In the genomic region with DNA sequence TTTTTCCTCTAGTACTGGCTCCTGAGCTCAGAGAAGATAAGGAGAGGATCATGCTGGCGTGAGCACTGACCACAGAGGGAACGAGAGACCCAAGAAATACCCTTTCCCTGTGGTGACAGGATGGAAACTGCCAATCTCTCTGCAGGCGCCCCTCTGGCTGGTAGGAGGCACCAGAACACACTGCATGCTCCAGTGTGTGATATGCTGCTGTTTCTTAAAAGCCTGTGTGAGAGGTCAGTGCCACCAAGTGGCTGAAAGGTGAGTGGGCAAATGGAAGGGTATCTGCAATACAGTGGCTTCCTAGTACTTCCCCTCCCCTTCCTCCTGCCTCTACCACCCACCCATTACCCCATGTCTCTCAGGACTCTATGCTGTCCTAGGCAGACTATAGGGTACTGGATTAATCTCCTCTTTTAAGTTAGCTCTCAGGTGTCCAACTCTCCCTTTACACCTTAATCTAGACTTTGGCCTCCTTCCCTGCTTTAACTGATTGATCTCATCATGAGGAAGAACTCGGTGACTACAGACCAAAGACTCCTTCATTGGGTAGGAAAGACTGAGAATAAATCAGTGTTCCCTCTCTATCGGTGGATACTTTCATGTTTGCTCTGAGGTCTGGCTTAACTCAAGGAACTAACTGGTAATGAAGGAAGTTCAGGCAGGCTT, we compare ENCODE assay signal across 8 cellular contexts.
DNase-seq lines count a peak whose midpoint lies in the region; ATAC-seq and TF ChIP-seq lines count a peak whose summit lies in the region.

No MANE protein-coding gene starts in this region.

- no peak overlapping the region for H3K27ac ChIP-seq in HCT116 (ENCODE audit: low read depth, low read length)

- H3K9ac ChIP-seq in HCT116 (ENCODE audit: low read length) = no peak overlapping the region

- ATAC-seq in HCT116 (peak; percentile 99), T-cell (replicated peaks in 1 of 4) (peak in 3 of 4 experiments; percentile 26 to 59 (median 47)), left ventricle myocardium superior (peak; percentile 92)
- peak; percentile 66 for ATAC-seq in stimulated activated effector memory CD8-positive, alpha-beta T cell treated with anti-CD3 and anti-CD28 coated beads, Interleukin-12 subunit alpha, Interleukin-12 subunit beta, amount 100 ng/mL, for 72 hours
- no peak for ATAC-seq in activated T-helper 17 cell treated with anti-CD3 and anti-CD28 coated beads, Interleukin-2, amount 50 U/mL, for 72 hours (replicated peaks)

- BruUV-seq in HCT116 (replicated peaks; lab: Mats Ljungman, UMichigan) = no TSS peak

- no peaks in the 10 kb centered on the region for H3K4me1 ChIP-seq in HCT116 (ENCODE audit: control insufficient read depth in 1 of 2, insufficient read depth in 2 of 2, low read length in 2 of 2)

- H3K9me2 ChIP-seq in HCT116 (ENCODE audit: insufficient read depth) = no peaks in the 10 kb centered on the region

- H3K4me3 Mint-ChIP-seq in T-cell = no peak overlapping the region
- no peak overlapping the region for H3K4me3 Mint-ChIP-seq in stimulated activated effector memory CD8-positive, alpha-beta T cell treated with anti-CD3 and anti-CD28 coated beads, Interleukin-12 subunit alpha, Interleukin-12 subunit beta, amount 100 ng/mL, for 72 hours
- H3K4me3 Mint-ChIP-seq in activated T-helper 17 cell treated with anti-CD3 and anti-CD28 coated beads, Interleukin-2, amount 50 U/mL, for 72 hours = no peak overlapping the region

- peaks cover 14 to 41% of the 10 kb centered on the region in 2 donors for H3K27me3 Mint-ChIP-seq in T-cell
- H3K27me3 Mint-ChIP-seq in activated T-helper 17 cell treated with anti-CD3 and anti-CD28 coated beads, Interleukin-2, amount 50 U/mL, for 72 hours = peaks cover 27% of the 10 kb centered on the region

- DNase-seq in A172 (ENCODE audit: low spot score) = peak; percentile 57
- peak; percentile 35 for DNase-seq in GM12864 (ENCODE audit: low read depth)
- DNase-seq in HCT116 (ENCODE audit: low read depth, low spot score) = peak; percentile 64
- DNase-seq in LNCaP clone FGC (ENCODE audit: low read depth) = peak; percentile 58
- DNase-seq in T-cell = peak in 3 of 34 experiments; percentile 1 to 5 (median 1)
- peak; percentile 27 for DNase-seq in left ventricle myocardium superior
- DNase-seq in stimulated activated effector memory CD8-positive, alpha-beta T cell treated with anti-CD3 and anti-CD28 coated beads, Interleukin-12 subunit alpha, Interleukin-12 subunit beta, amount 100 ng/mL, for 72 hours (ENCODE audit: low spot score in 2 of 2) = no peak

- H3K36me3 ChIP-seq in HCT116 (ENCODE audit: control insufficient read depth in 1 of 2, insufficient read depth in 2 of 2, low read length in 2 of 2) = no peaks in the 10 kb centered on the region

- H3K27ac Mint-ChIP-seq in T-cell = no peak overlapping the region
- no peak overlapping the region for H3K27ac Mint-ChIP-seq in stimulated activated effector memory CD8-positive, alpha-beta T cell treated with anti-CD3 and anti-CD28 coated beads, Interleukin-12 subunit alpha, Interleukin-12 subunit beta, amount 100 ng/mL, for 72 hours
- H3K27ac Mint-ChIP-seq in activated T-helper 17 cell treated with anti-CD3 and anti-CD28 coated beads, Interleukin-2, amount 50 U/mL, for 72 hours = no peak overlapping the region

- H3K27me3 ChIP-seq in HCT116 (ENCODE audit: insufficient read depth, low read length) = peaks cover 49% of the 10 kb centered on the region

- H4K20me1 ChIP-seq in HCT116 (ENCODE audit: insufficient read depth) = no peaks in the 10 kb centered on the region

- no peaks in the 10 kb centered on the region for H3K9me3 ChIP-seq in HCT116 (ENCODE audit: control insufficient read depth in 1 of 2, insufficient read depth in 1 of 2, low read depth in 1 of 2, low read length in 2 of 2)

- H3K79me2 ChIP-seq in HCT116 (ENCODE audit: insufficient read depth, low read length) = no peaks in the 10 kb centered on the region

- H3K4me3 ChIP-seq in GM12864 (ENCODE audit: low read depth, low read length) (no peak overlapping the region), HCT116 (replicated peaks in 1 of 2; ENCODE audit: low read depth in 1 of 2, low read length in 2 of 2) (no peak overlapping the region), LNCaP clone FGC (ENCODE audit: low read depth, low read length) (no peak overlapping the region)

- intact Hi-C loops in HCT116 (cut with micrococcal nuclease) (loop anchor here (1.0 to 5.0 kb wide), 4 partner anchors 80 to 748 kb away; no protein-coding TSS in a partner anchor), left ventricle myocardium superior (cut with micrococcal nuclease) (no loop called here)

- no peak overlapping the region for H2AFZ ChIP-seq in HCT116 (ENCODE audit: low read depth, low read length, poor library complexity, severe bottlenecking)

- peak; percentile 73 for TF ChIP-seq CTCF in GM12864 (IDR thresholded peaks at IDR 0.05; ENCODE audit: low read depth, low read length, missing control alignments)
- TF ChIP-seq CTCF in HCT116 (IDR thresholded peaks at IDR 0.05 in 2 of 3, conservative IDR thresholded peaks at IDR 0.05 in 1 of 3; ENCODE audit: borderline replicate concordance in 1 of 3, insufficient read depth in 1 of 3, low read depth in 2 of 3, low read length in 2 of 3) = peak; percentile 73 to 96 (median 78)
- peak; percentile 99 for TF ChIP-seq CTCF in LNCaP clone FGC (IDR thresholded peaks at IDR 0.05; ENCODE audit: control insufficient read depth, extremely low read depth, insufficient read depth)

- CTCF ChIA-PET in HCT116 (lab: Charles Lee) (interaction anchor here (1.0 kb wide), 1 partner anchor 614 kb away, joined by 3 read pairs; no protein-coding TSS in a partner anchor), T-cell (lab: Charles Lee) (no interaction called here)

- no peak for TF ChIP-seq POLR2A in HCT116 (IDR thresholded peaks at IDR 0.05; ENCODE audit: borderline replicate concordance, extremely low read depth, insufficient read depth, insufficient read length)

- H3K4me2 ChIP-seq in HCT116 (ENCODE audit: low read length) = no peak overlapping the region

- H3K4me1 Mint-ChIP-seq in T-cell = no peaks in the 10 kb centered on the region
- no peaks in the 10 kb centered on the region for H3K4me1 Mint-ChIP-seq in stimulated activated effector memory CD8-positive, alpha-beta T cell treated with anti-CD3 and anti-CD28 coated beads, Interleukin-12 subunit alpha, Interleukin-12 subunit beta, amount 100 ng/mL, for 72 hours
- H3K4me1 Mint-ChIP-seq in activated T-helper 17 cell treated with anti-CD3 and anti-CD28 coated beads, Interleukin-2, amount 50 U/mL, for 72 hours = no peaks in the 10 kb centered on the region

- no peaks in the 10 kb centered on the region for H3K9me3 Mint-ChIP-seq in T-cell
- H3K9me3 Mint-ChIP-seq in stimulated activated effector memory CD8-positive, alpha-beta T cell treated with anti-CD3 and anti-CD28 coated beads, Interleukin-12 subunit alpha, Interleukin-12 subunit beta, amount 100 ng/mL, for 72 hours = no peaks in the 10 kb centered on the region
- no peaks in the 10 kb centered on the region for H3K9me3 Mint-ChIP-seq in activated T-helper 17 cell treated with anti-CD3 and anti-CD28 coated beads, Interleukin-2, amount 50 U/mL, for 72 hours

- no peaks in the 10 kb centered on the region for H3K36me3 Mint-ChIP-seq in T-cell
- H3K36me3 Mint-ChIP-seq in stimulated activated effector memory CD8-positive, alpha-beta T cell treated with anti-CD3 and anti-CD28 coated beads, Interleukin-12 subunit alpha, Interleukin-12 subunit beta, amount 100 ng/mL, for 72 hours = no peaks in the 10 kb centered on the region
- H3K36me3 Mint-ChIP-seq in activated T-helper 17 cell treated with anti-CD3 and anti-CD28 coated beads, Interleukin-2, amount 50 U/mL, for 72 hours (ENCODE audit: low read depth) = no peaks in the 10 kb centered on the region

- peak; percentile 93 for TF ChIP-seq RAD21 in HCT116 (IDR thresholded peaks at IDR 0.05; ENCODE audit: low read depth)

- POLR2A ChIA-PET in HCT116 (lab: Charles Lee) = no interaction called here
- POLR2A ChIA-PET in T-cell (lab: Charles Lee) = no interaction called here

- RAD21 ChIA-PET in HCT116 (lab: Charles Lee; ENCODE audit: low non-redundant PET in 1 of 2, low total read pairs in 2 of 2, uncharacterized antibody in 2 of 2, unreplicated experiment in 2 of 2) = no interaction called here

TF ChIP-seq in HCT116, 20 proteins besides CTCF, POLR2A, EP300 and RAD21:
- peak; percentile 22 for TF ChIP-seq YY1 (IDR thresholded peaks at IDR 0.05; ENCODE audit: extremely low read depth, insufficient replicate concordance, low read depth, low read length)
- peak; percentile 72; the same call in 1 of the 2 replicates for TF ChIP-seq CBX3 (IDR thresholded peaks at IDR 0.05; ENCODE audit: low read depth)
- TF ChIP-seq, protein P1, sequence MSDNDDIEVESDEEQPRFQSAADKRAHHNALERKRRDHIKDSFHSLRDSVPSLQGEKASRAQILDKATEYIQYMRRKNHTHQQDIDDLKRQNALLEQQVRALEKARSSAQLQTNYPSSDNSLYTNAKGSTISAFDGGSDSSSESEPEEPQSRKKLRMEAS (IDR thresholded peaks at IDR 0.05) = 0 out of 2 replicates have a peak, but pooled peaks have one; percentile 22
- no peak for TF ChIP-seq EZH2phosphoT487 (IDR thresholded peaks at IDR 0.05; ENCODE audit: borderline replicate concordance)

Comparison
In these comparisons a context has a peak if more than half of its experiments do, and no peak if none do; other contexts are left out.
1. DNase-seq: peak in A172 (single experiment), GM12864 (single experiment), HCT116 (single experiment), LNCaP clone FGC (single experiment) and left ventricle myocardium superior (single experiment); none in stimulated activated effector memory CD8-positive, alpha-beta T cell treated with anti-CD3 and anti-CD28 coated beads, Interleukin-12 subunit alpha, Interleukin-12 subunit beta, amount 100 ng/mL, for 72 hours (0 of 2).
2. Peak in every context shown above with its lines, with median percentiles within 50 percentile points of each other: CTCF ChIP-seq.